10 cellular contexts compared by ENCODE assay signal in genomic region chr6:25312703-25313102, GRCh38. TPM values are rescaled to one million over a fixed set of nuclear protein-coding genes. Genes with fewer than 3 reads are reported as not detected.
DNase-seq lines count a peak whose midpoint lies in the region; ATAC-seq and TF ChIP-seq lines count a peak whose summit lies in the region.
"Had no signal": no experiment of that assay in that cellular context is flagged by ENCODE, and none has a peak within 500 bp of the region (broad histone marks: within the 10 kb centered on the region; RNA-seq: fewer than 3 reads in every experiment).

No MANE protein-coding gene starts in this region.

- ATAC-seq in activated naive CD8-positive, alpha-beta T cell treated with anti-CD3 and anti-CD28 coated beads, Interleukin-2, amount 50 U/mL, for 24 hours = peak; percentile 36

- intact Hi-C loops in vagina (cut with DNase I) = no loop called here

- TF ChIP-seq CTCF in vagina (IDR thresholded peaks at IDR 0.05) (no peak), nephron progenitor cell (IDR thresholded peaks at IDR 0.05) (no peak)

- H3K27ac Mint-ChIP-seq in activated naive CD8-positive, alpha-beta T cell treated with anti-CD3 and anti-CD28 coated beads, Interleukin-2, amount 50 U/mL, for 24 hours = no peak overlapping the region
- no peak overlapping the region for H3K27ac Mint-ChIP-seq in activated naive CD8-positive, alpha-beta T cell treated with anti-CD3 and anti-CD28 coated beads for 36 hours
- no peak overlapping the region for H3K27ac Mint-ChIP-seq in nephron progenitor cell
- H3K27ac Mint-ChIP-seq: CD4-positive, alpha-beta T cell had no signal

- H3K9me3 ChIP-seq in vagina = no peaks in the 10 kb centered on the region

- H3K9me3 Mint-ChIP-seq in activated naive CD8-positive, alpha-beta T cell treated with anti-CD3 and anti-CD28 coated beads, Interleukin-2, amount 50 U/mL, for 24 hours = no peaks in the 10 kb centered on the region
- H3K9me3 Mint-ChIP-seq in activated naive CD8-positive, alpha-beta T cell treated with anti-CD3 and anti-CD28 coated beads for 36 hours = no peaks in the 10 kb centered on the region
- H3K9me3 Mint-ChIP-seq in nephron progenitor cell = no peaks in the 10 kb centered on the region
- H3K9me3 Mint-ChIP-seq: CD4-positive, alpha-beta T cell had no signal

- TF ChIP-seq POLR2A in vagina (IDR thresholded peaks at IDR 0.05) = no peak

- H3K4me3 ChIP-seq in vagina = no peak overlapping the region

- no peak for DNase-seq in activated naive CD8-positive, alpha-beta T cell treated with anti-CD3 and anti-CD28 coated beads, Interleukin-2, amount 50 U/mL, for 24 hours
- no peak for DNase-seq in activated naive CD8-positive, alpha-beta T cell treated with anti-CD3 and anti-CD28 coated beads for 36 hours
- DNase-seq in amniotic epithelial cell (ENCODE audit: low read depth) (peak; percentile 14), hepatic stellate cell (ENCODE audit: low spot score) (peak; percentile 29), vagina (ENCODE audit: extremely low spot score in 2 of 2) (no peak), NOMO-1 treated with dmso at 0.1 percent for 144 hours (lab: John Stamatoyannopoulos, UW; ENCODE audit: unreplicated experiment) (no peak), nephron progenitor cell (no peak), NCI-H446 (lab: John Stamatoyannopoulos, UW) (no peak)
- DNase-seq: CD4-positive, alpha-beta T cell; cortex of kidney had no signal

- H3K4me1 ChIP-seq in vagina = peaks cover 32% of the 10 kb centered on the region

- no peaks in the 10 kb centered on the region for H3K36me3 Mint-ChIP-seq in activated naive CD8-positive, alpha-beta T cell treated with anti-CD3 and anti-CD28 coated beads, Interleukin-2, amount 50 U/mL, for 24 hours (ENCODE audit: low read depth)
- no peaks in the 10 kb centered on the region for H3K36me3 Mint-ChIP-seq in activated naive CD8-positive, alpha-beta T cell treated with anti-CD3 and anti-CD28 coated beads for 36 hours
- no peaks in the 10 kb centered on the region for H3K36me3 Mint-ChIP-seq in nephron progenitor cell (ENCODE audit: low read depth)

- H3K4me3 Mint-ChIP-seq in activated naive CD8-positive, alpha-beta T cell treated with anti-CD3 and anti-CD28 coated beads, Interleukin-2, amount 50 U/mL, for 24 hours = no peak overlapping the region
- H3K4me3 Mint-ChIP-seq in activated naive CD8-positive, alpha-beta T cell treated with anti-CD3 and anti-CD28 coated beads for 36 hours = no peak overlapping the region
- no peak overlapping the region for H3K4me3 Mint-ChIP-seq in nephron progenitor cell
- H3K4me3 Mint-ChIP-seq: CD4-positive, alpha-beta T cell had no signal

- H3K36me3 ChIP-seq in vagina = no peaks in the 10 kb centered on the region

- no peaks in the 10 kb centered on the region for H3K27me3 ChIP-seq in vagina

- peaks cover 22% of the 10 kb centered on the region for H3K4me1 Mint-ChIP-seq in activated naive CD8-positive, alpha-beta T cell treated with anti-CD3 and anti-CD28 coated beads, Interleukin-2, amount 50 U/mL, for 24 hours
- peaks cover 30% of the 10 kb centered on the region for H3K4me1 Mint-ChIP-seq in activated naive CD8-positive, alpha-beta T cell treated with anti-CD3 and anti-CD28 coated beads for 36 hours
- peaks cover 33% of the 10 kb centered on the region for H3K4me1 Mint-ChIP-seq in nephron progenitor cell

- H3K27me3 Mint-ChIP-seq in activated naive CD8-positive, alpha-beta T cell treated with anti-CD3 and anti-CD28 coated beads, Interleukin-2, amount 50 U/mL, for 24 hours = no peaks in the 10 kb centered on the region
- H3K27me3 Mint-ChIP-seq in activated naive CD8-positive, alpha-beta T cell treated with anti-CD3 and anti-CD28 coated beads for 36 hours = no peaks in the 10 kb centered on the region
- peaks cover 2% of the 10 kb centered on the region for H3K27me3 Mint-ChIP-seq in nephron progenitor cell (ENCODE audit: low read depth, poor library complexity)
- H3K27me3 Mint-ChIP-seq: CD4-positive, alpha-beta T cell had no signal

- H3K27ac ChIP-seq in vagina = peak overlapping the region; percentile 53

RNA-seq across cellular contexts. Expression of gene CARMIL1, which starts 33.5 kb away (rescaled TPM):
- 1 to 10 TPM; 7.1 to 8.1 TPM for total RNA-seq in activated naive CD8-positive, alpha-beta T cell treated with anti-CD3 and anti-CD28 coated beads for 36 hours
- 19.6 TPM for total RNA-seq in vagina

Comparison
In these comparisons a context has a peak if more than half of its experiments do, and no peak if none do; other contexts are left out.
1. DNase-seq: peak in amniotic epithelial cell (single experiment) and hepatic stellate cell (single experiment); none in activated naive CD8-positive, alpha-beta T cell treated with anti-CD3 and anti-CD28 coated beads, Interleukin-2, amount 50 U/mL, for 24 hours (single experiment), activated naive CD8-positive, alpha-beta T cell treated with anti-CD3 and anti-CD28 coated beads for 36 hours (single experiment), vagina (0 of 2), NOMO-1 treated with dmso at 0.1 percent for 144 hours (single experiment), nephron progenitor cell (single experiment) and NCI-H446 (0 of 2).